ENCODE assay signal across 2 cellular contexts in genomic region chr5:77627869-77628674, GRCh38.
TF ChIP-seq lines count a peak whose summit lies in the region.

No MANE protein-coding gene starts in this region.

TF ChIP-seq in GM23338, 12 proteins besides CTCF, POLR2A, EP300 and RAD21:
- no peak for TF ChIP-seq CREB1 (CRISPR knock-in tag; IDR thresholded peaks at IDR 0.05; ENCODE audit: low read depth)
- TF ChIP-seq ZNF462 (CRISPR knock-in tag; IDR thresholded peaks at IDR 0.05): no peak
- TF ChIP-seq JUNB (IDR thresholded peaks at IDR 0.05; ENCODE audit: unreplicated experiment): no peak
- no peak for TF ChIP-seq NANOG (IDR thresholded peaks at IDR 0.05; ENCODE audit: borderline replicate concordance)
- TF ChIP-seq EZH2phosphoT487 (IDR thresholded peaks at IDR 0.05; ENCODE audit: unreplicated experiment): peak; percentile 85
- TF ChIP-seq REST (IDR thresholded peaks at IDR 0.05; ENCODE audit: unreplicated experiment): no peak
- peak; percentile 77 for TF ChIP-seq EZH2 (IDR thresholded peaks at IDR 0.05; ENCODE audit: low read depth, unreplicated experiment)
- TF ChIP-seq STAT1 (IDR thresholded peaks at IDR 0.05; ENCODE audit: unreplicated experiment): no peak
- no peak for TF ChIP-seq POLR2AphosphoS5 (IDR thresholded peaks at IDR 0.05; ENCODE audit: low read depth)

TF ChIP-seq in neural cell, 6 proteins besides CTCF, POLR2A, EP300 and RAD21 (continued from another document):
- no peak for TF ChIP-seq SMC3 (conservative IDR thresholded peaks at IDR 0.05; ENCODE audit: poor library complexity)
- no peak for TF ChIP-seq TAF1 (IDR thresholded peaks at IDR 0.05; ENCODE audit: low read depth)
- no peak for TF ChIP-seq REST (IDR thresholded peaks at IDR 0.05; ENCODE audit: borderline replicate concordance)
- TF ChIP-seq EZH2 (IDR thresholded peaks at IDR 0.05; ENCODE audit: borderline replicate concordance, insufficient read depth, low read length, poor library complexity, severe bottlenecking): no peak
- no peak for TF ChIP-seq MXI1 (conservative IDR thresholded peaks at IDR 0.05; ENCODE audit: poor library complexity, severe bottlenecking)
TF ChIP-seq in neural cell: peak in this region for 1.
